22 cellular contexts compared by ENCODE assay signal in the genomic region with DNA sequence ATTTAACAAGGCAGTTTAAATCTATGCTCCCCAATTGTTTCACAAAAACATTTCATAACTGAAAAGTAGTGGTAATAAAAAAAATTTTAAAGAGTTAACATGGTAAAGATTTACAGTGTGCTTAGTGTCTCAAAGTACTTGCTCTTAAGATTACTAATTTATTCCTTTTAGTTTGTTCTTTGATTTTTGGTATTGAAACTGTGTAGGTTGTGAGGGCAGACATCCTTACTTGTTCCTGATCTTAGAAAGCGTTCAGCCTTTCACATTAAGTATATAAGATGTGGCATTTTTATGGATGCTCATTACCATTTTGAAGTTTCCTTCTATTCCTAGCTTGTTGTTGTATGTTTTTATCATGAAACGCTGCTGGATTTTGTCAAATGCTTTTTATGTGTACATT. TPM values are rescaled to one million over a fixed set of nuclear protein-coding genes. Genes with fewer than 3 reads are reported as not detected.
A peak's percentile ranks its signal among the peaks of the same experiment; 100 is the strongest.
DNase-seq lines count a peak whose midpoint lies in the region; ATAC-seq, FAIRE-seq and TF ChIP-seq lines count a peak whose summit lies in the region.
"Had no signal": no experiment of that assay in that cellular context is flagged by ENCODE, and none has a peak within 500 bp of the region (broad histone marks: within the 10 kb centered on the region; RNA-seq: fewer than 3 reads in every experiment).

No MANE protein-coding gene starts in this region.

- no peak for TF ChIP-seq EP300 in GM12878 (IDR thresholded peaks at IDR 0.05; ENCODE audit: borderline replicate concordance in 1 of 2, control insufficient read depth in 1 of 2, low read depth in 2 of 2, low read length in 2 of 2)

- peaks cover 2 to 9% of the 10 kb centered on the region in 2 experiments; a peak in 2 of 4 replicates for H3K36me3 ChIP-seq in GM12878 (ENCODE audit: control insufficient read depth in 2 of 2, insufficient read depth in 2 of 2, low read length in 1 of 2)
- H3K36me3 ChIP-seq: HAP-1 had no signal

- H3K27ac ChIP-seq in GM12878 (ENCODE audit: control insufficient read depth, insufficient read depth): no peak overlapping the region
- H3K27ac ChIP-seq: C4-2B, GM23248 had no signal

- no peaks in the 10 kb centered on the region for H3K27me3 Mint-ChIP-seq in activated CD4-positive, alpha-beta T cell treated with anti-CD3 and anti-CD28 coated beads for 36 hours
- H3K27me3 Mint-ChIP-seq in activated CD4-positive, alpha-beta T cell treated with anti-CD3 and anti-CD28 coated beads, Interleukin-2, amount 10 ng/mL, durations not matched to agents 7 days and 5 days: no peaks in the 10 kb centered on the region
- no peaks in the 10 kb centered on the region for H3K27me3 Mint-ChIP-seq in stimulated activated naive CD8-positive, alpha-beta T cell treated with anti-CD3 and anti-CD28 coated beads, Interleukin-15, amount 100 ng/mL, for 72 hours
- no peaks in the 10 kb centered on the region for H3K27me3 Mint-ChIP-seq in mesothelial cell of epicardium (ENCODE audit: low read depth)

- H3K27ac Mint-ChIP-seq in activated CD4-positive, alpha-beta T cell treated with anti-CD3 and anti-CD28 coated beads for 36 hours: no peak overlapping the region
- no peak overlapping the region for H3K27ac Mint-ChIP-seq in activated CD4-positive, alpha-beta T cell treated with anti-CD3 and anti-CD28 coated beads, Interleukin-2, amount 10 ng/mL, durations not matched to agents 7 days and 5 days
- H3K27ac Mint-ChIP-seq in stimulated activated naive CD8-positive, alpha-beta T cell treated with anti-CD3 and anti-CD28 coated beads, Interleukin-15, amount 100 ng/mL, for 72 hours: no peak overlapping the region
- H3K27ac Mint-ChIP-seq in mesothelial cell of epicardium: peak overlapping the region; percentile 45

- no peak overlapping the region for H3K4me2 ChIP-seq in GM12878 (ENCODE audit: control insufficient read depth, insufficient read depth)

- peaks cover 22% of the 10 kb centered on the region for H3K36me3 Mint-ChIP-seq in activated CD4-positive, alpha-beta T cell treated with anti-CD3 and anti-CD28 coated beads for 36 hours (ENCODE audit: low read depth)
- peaks cover 42% of the 10 kb centered on the region for H3K36me3 Mint-ChIP-seq in activated CD4-positive, alpha-beta T cell treated with anti-CD3 and anti-CD28 coated beads, Interleukin-2, amount 10 ng/mL, durations not matched to agents 7 days and 5 days (ENCODE audit: low read depth)
- peaks cover 26% of the 10 kb centered on the region for H3K36me3 Mint-ChIP-seq in mesothelial cell of epicardium

- H3K4me3 Mint-ChIP-seq in activated CD4-positive, alpha-beta T cell treated with anti-CD3 and anti-CD28 coated beads for 36 hours: no peak overlapping the region
- no peak overlapping the region for H3K4me3 Mint-ChIP-seq in activated CD4-positive, alpha-beta T cell treated with anti-CD3 and anti-CD28 coated beads, Interleukin-2, amount 10 ng/mL, durations not matched to agents 7 days and 5 days
- H3K4me3 Mint-ChIP-seq in stimulated activated naive CD8-positive, alpha-beta T cell treated with anti-CD3 and anti-CD28 coated beads, Interleukin-15, amount 100 ng/mL, for 72 hours: no peak overlapping the region
- H3K4me3 Mint-ChIP-seq in mesothelial cell of epicardium: no peak overlapping the region

- WGBS in GM12878 (ENCODE audit: insufficient coverage, insufficient replicate concordance, low lambda C conversion rate, missing lambda C conversion rate): 98% methylated on average over 2 of the region's 2 CpGs

- H3K4me1 ChIP-seq in GM12878 (ENCODE audit: control insufficient read depth, insufficient read depth, low read length): no peaks in the 10 kb centered on the region
- H3K4me1 ChIP-seq: HAP-1 had no signal

- POLR2A ChIA-PET in activated CD4-positive, alpha-beta T cell treated with anti-CD3 and anti-CD28 coated beads for 36 hours (lab: Charles Lee): no interaction called here
- POLR2A ChIA-PET in activated CD4-positive, alpha-beta T cell treated with anti-CD3 and anti-CD28 coated beads, Interleukin-2, amount 10 ng/mL, durations not matched to agents 7 days and 5 days (lab: Charles Lee): no interaction called here
- POLR2A ChIA-PET in GM12878 (lab: Charles Lee): no interaction called here

- DNase-seq in activated CD4-positive, alpha-beta T cell treated with anti-CD3 and anti-CD28 coated beads for 36 hours: no peak
- no peak for DNase-seq in activated CD4-positive, alpha-beta T cell treated with anti-CD3 and anti-CD28 coated beads, Interleukin-2, amount 10 ng/mL, durations not matched to agents 7 days and 5 days
- DNase-seq in stimulated activated naive CD8-positive, alpha-beta T cell treated with anti-CD3 and anti-CD28 coated beads, Interleukin-15, Interleukin-2, amounts not matched to agents 100 U/mL and 50 U/mL, for 24 hours: no peak
- no peak for DNase-seq in stimulated activated naive CD8-positive, alpha-beta T cell treated with anti-CD3 and anti-CD28 coated beads, Interleukin-15, amount 100 ng/mL, for 72 hours
- DNase-seq in GM12878 (ENCODE audit: low read depth, low spot score) (no peak), mesothelial cell of epicardium (ENCODE audit: low spot score in 2 of 2, unreplicated experiment in 2 of 2) (no peak), cerebellum (ENCODE audit: low spot score) (no peak), sciatic nerve (ENCODE audit: low spot score) (no peak)
- DNase-seq: 8988T, AML-193, DMS79, GM23248, KG1, NCI-H1092 treated with DMSO at 0.1 percent for 48 hours, NCI-H1436 treated with DMSO at 0.1 percent for 48 hours, NCI-H2029, NCI-H226, NCI-H510A treated with DMSO at 0.1 percent for 48 hours, NCI-H748 treated with DMSO at 0.1 percent for 48 hours had no signal

- peak; percentile 31 for FAIRE-seq in GM12878 (lab: Jason Lieb, UNC)

- BruUV-seq in GM12878 (replicated peaks; lab: Mats Ljungman, UMichigan): no TSS peak

- no peak for TF ChIP-seq RAD21 in GM12878 (IDR thresholded peaks at IDR 0.05; ENCODE audit: insufficient read depth, low read depth, low read length)

- RAD21 ChIA-PET in GM12878 (lab: Charles Lee; ENCODE audit: unreplicated experiment): no interaction called here

- SMC1A ChIA-PET in GM12878 (lab: Charles Lee; ENCODE audit: uncharacterized antibody, unreplicated experiment): no interaction called here

- peaks cover 32% of the 10 kb centered on the region for H3K4me1 Mint-ChIP-seq in activated CD4-positive, alpha-beta T cell treated with anti-CD3 and anti-CD28 coated beads for 36 hours
- peaks cover 3% of the 10 kb centered on the region for H3K4me1 Mint-ChIP-seq in activated CD4-positive, alpha-beta T cell treated with anti-CD3 and anti-CD28 coated beads, Interleukin-2, amount 10 ng/mL, durations not matched to agents 7 days and 5 days
- H3K4me1 Mint-ChIP-seq in stimulated activated naive CD8-positive, alpha-beta T cell treated with anti-CD3 and anti-CD28 coated beads, Interleukin-15, amount 100 ng/mL, for 72 hours: peaks cover 43% of the 10 kb centered on the region
- H3K4me1 Mint-ChIP-seq in mesothelial cell of epicardium: no peaks in the 10 kb centered on the region

- CTCF ChIA-PET in activated CD4-positive, alpha-beta T cell treated with anti-CD3 and anti-CD28 coated beads for 36 hours (lab: Charles Lee): no interaction called here
- CTCF ChIA-PET in activated CD4-positive, alpha-beta T cell treated with anti-CD3 and anti-CD28 coated beads, Interleukin-2, amount 10 ng/mL, durations not matched to agents 7 days and 5 days (lab: Charles Lee): interaction anchor here (0.6 kb wide), 1 partner anchor 18 kb away, joined by 3 read pairs; no protein-coding TSS in a partner anchor
- CTCF ChIA-PET in GM12878 (lab: Yijun Ruan, JAX): interaction anchor here (0.5 to 1.7 kb wide), 4 partner anchors 13 to 69 kb away, joined by 3 to 6 read pairs (median 4); no protein-coding TSS in a partner anchor

- H2AFZ ChIP-seq in GM12878 (ENCODE audit: control insufficient read depth, low read depth, low read length): no peak overlapping the region
- H2AFZ ChIP-seq: GM23248 had no signal

- no peak overlapping the region for H3K9ac ChIP-seq in GM12878 (ENCODE audit: control insufficient read depth, insufficient read depth, low read length)
- H3K9ac ChIP-seq: GM23248 had no signal

- TF ChIP-seq POLR2A in GM12878 (IDR thresholded peaks at IDR 0.05; ENCODE audit: low read depth, low read length): no peak

- no peak overlapping the region for H3K4me3 ChIP-seq in GM12878
- H3K4me3 ChIP-seq: GM23248, HAP-1 had no signal

- in situ Hi-C loops in GM12878 (cut with MboI): no loop called here

- intact Hi-C loops in activated CD4-positive, alpha-beta T cell treated with anti-CD3 and anti-CD28 coated beads for 36 hours (cut with DNase I, micrococcal nuclease): loop anchor here in 1 of 2 experiments (5.0 kb wide), 1 partner anchor 59 kb away; a partner anchor contains a TSS
- intact Hi-C loops in GM12878 (cut with micrococcal nuclease; ENCODE audit: unreplicated experiment): no loop called here
- intact Hi-C loops in sciatic nerve (cut with DNase I): no loop called here

- peak; percentile 74 for ATAC-seq in activated CD4-positive, alpha-beta T cell treated with anti-CD3 and anti-CD28 coated beads for 36 hours
- peak; percentile 61 for ATAC-seq in stimulated activated naive CD8-positive, alpha-beta T cell treated with anti-CD3 and anti-CD28 coated beads, Interleukin-15, Interleukin-2, amounts not matched to agents 100 U/mL and 50 U/mL, for 24 hours
- no peak for ATAC-seq in stimulated activated naive CD8-positive, alpha-beta T cell treated with anti-CD3 and anti-CD28 coated beads, Interleukin-15, amount 100 ng/mL, for 72 hours
- no peak for ATAC-seq in GM12878
- ATAC-seq in sciatic nerve: no peak
- ATAC-seq: Panc1 had no signal

- no peaks in the 10 kb centered on the region for H4K20me1 ChIP-seq in GM12878 (ENCODE audit: control insufficient read depth, insufficient read depth)

- no peaks in the 10 kb centered on the region; the same call in 2 of the 3 replicates for H3K9me3 ChIP-seq in GM12878 (replicated peaks; ENCODE audit: control insufficient read depth, insufficient read depth, low read length)
- H3K9me3 ChIP-seq: HAP-1 had no signal

- no peaks in the 10 kb centered on the region; the same call in none of the 2 replicates for H3K79me2 ChIP-seq in GM12878 (ENCODE audit: control insufficient read depth, insufficient read depth, low read length)

- H3K27me3 ChIP-seq in GM12878 (replicated peaks in 1 of 2; ENCODE audit: control insufficient read depth in 2 of 2, insufficient read depth in 2 of 2, low read length in 1 of 2): no peaks in the 10 kb centered on the region

- H3K9me3 Mint-ChIP-seq in activated CD4-positive, alpha-beta T cell treated with anti-CD3 and anti-CD28 coated beads for 36 hours (ENCODE audit: low read depth): peaks cover 1% of the 10 kb centered on the region
- H3K9me3 Mint-ChIP-seq in activated CD4-positive, alpha-beta T cell treated with anti-CD3 and anti-CD28 coated beads, Interleukin-2, amount 10 ng/mL, durations not matched to agents 7 days and 5 days: no peaks in the 10 kb centered on the region
- no peaks in the 10 kb centered on the region for H3K9me3 Mint-ChIP-seq in stimulated activated naive CD8-positive, alpha-beta T cell treated with anti-CD3 and anti-CD28 coated beads, Interleukin-15, amount 100 ng/mL, for 72 hours
- no peaks in the 10 kb centered on the region for H3K9me3 Mint-ChIP-seq in mesothelial cell of epicardium

- no peak for TF ChIP-seq CTCF in GM12878 (IDR thresholded peaks at IDR 0.05 in 2 of 3, conservative IDR thresholded peaks at IDR 0.05 in 1 of 3; ENCODE audit: control insufficient read depth in 2 of 3, extremely low read depth in 1 of 3, insufficient read depth in 1 of 3, low read depth in 3 of 3, low read length in 3 of 3)
- TF ChIP-seq CTCF in mesothelial cell of epicardium (IDR thresholded peaks at IDR 0.05; ENCODE audit: unreplicated experiment): no peak

RNA-seq across cellular contexts. Expression of a gene that starts 32.9 kb away (rescaled TPM):
- total RNA-seq in activated CD4-positive, alpha-beta T cell treated with anti-CD3 and anti-CD28 coated beads for 36 hours: 10 to 100 TPM; 57.9 to 58.9 TPM
- 10 to 100 TPM; 82.1 to 83.8 TPM for total RNA-seq in activated CD4-positive, alpha-beta T cell treated with anti-CD3 and anti-CD28 coated beads, Interleukin-2, amount 10 ng/mL, durations not matched to agents 7 days and 5 days
- total RNA-seq in GM12878 (2013; cell fraction: nucleolus; rRNA removed): 50.6 and 58.6 TPM in 2 replicates
- total RNA-seq in GM12878 (2014; rRNA removed) (23.9 and 27.7 TPM in 2 replicates), GM12878 (2014; rRNA removed; fragmentation: Illumina TruSeq; extraction: Trizol) (27.7 and 27.9 TPM in 2 replicates), GM12878 (2021) (41.7 and 47.4 TPM in 2 replicates), mesothelial cell of epicardium (66.3 to 74.8 TPM (median 68.4 TPM) in 3 replicates), cerebellum (163 TPM), sciatic nerve (157 TPM)
- 22.3 TPM for polyA plus RNA-seq in GM12878 (2011; ENCODE audit: low read depth)
- polyA plus RNA-seq in GM12878 (2011; rRNA removed) (107 and 148 TPM in 2 replicates), GM12878 (2014; fragmentation: Illumina TruSeq; extraction: Trizol) (40.3 and 53.0 TPM in 2 replicates), GM12878 (2014; fragmentation: Nextera tagmentation; extraction: Ambion mirVana) (10 to 100 TPM in 1 of 2 experiments, 1 to 10 TPM in 1; 9.8 to 10.9 TPM), GM12878 (2014; rRNA removed) (25.9 and 29.8 TPM in 2 replicates), GM12878 (2016; fragmentation: Nextera tagmentation; extraction: Ambion mirVana) (10 to 100 TPM; 48.4 to 50.0 TPM)
- 28.7 and 29.5 TPM in 2 replicates for polyA plus RNA-seq in GM12878 (2011; cell fraction: cytosol; rRNA removed)
- 25.9 and 31.9 TPM in 2 replicates for polyA plus RNA-seq in GM12878 (2011; cell fraction: nucleus; rRNA removed)
- 30.5 and 36.3 TPM in 2 replicates for polyA plus RNA-seq in GM12878 (2012)
- 64.9 and 149 TPM in 2 replicates for polyA minus RNA-seq in GM12878 (2011; rRNA and poly(A)+ RNA removed)
- polyA minus RNA-seq in GM12878 (2011; cell fraction: cytosol; rRNA and poly(A)+ RNA removed): 27.6 and 44.8 TPM in 2 replicates
- polyA minus RNA-seq in GM12878 (2011; cell fraction: nucleus; rRNA and poly(A)+ RNA removed): 11.8 and 16.6 TPM in 2 replicates

RNA-seq across cellular contexts. Expression of a gene that starts 59.7 kb away (rescaled TPM):
- total RNA-seq in activated CD4-positive, alpha-beta T cell treated with anti-CD3 and anti-CD28 coated beads for 36 hours: 10 to 100 TPM; 48.5 to 52.0 TPM
- 10 to 100 TPM; 50.5 to 50.9 TPM for total RNA-seq in activated CD4-positive, alpha-beta T cell treated with anti-CD3 and anti-CD28 coated beads, Interleukin-2, amount 10 ng/mL, durations not matched to agents 7 days and 5 days
- total RNA-seq in GM12878 (2013; cell fraction: nucleolus; rRNA removed): 22.1 and 22.6 TPM in 2 replicates
- total RNA-seq in GM12878 (2014; rRNA removed) (63.1 and 79.3 TPM in 2 replicates), GM12878 (2014; rRNA removed; fragmentation: Illumina TruSeq; extraction: Trizol) (67.7 and 74.5 TPM in 2 replicates), GM12878 (2021) (42.2 and 50.6 TPM in 2 replicates), mesothelial cell of epicardium (25.2 to 29.3 TPM (median 27.0 TPM) in 3 replicates), cerebellum (18.0 TPM), sciatic nerve (30.4 TPM)
- 31.7 TPM for polyA plus RNA-seq in GM12878 (2011; ENCODE audit: low read depth)
- polyA plus RNA-seq in GM12878 (2011; rRNA removed) (92.4 and 101 TPM in 2 replicates), GM12878 (2014; fragmentation: Illumina TruSeq; extraction: Trizol) (46.7 and 47.1 TPM in 2 replicates), GM12878 (2014; fragmentation: Nextera tagmentation; extraction: Ambion mirVana) (100 to 1,000 TPM; 149 to 159 TPM), GM12878 (2014; rRNA removed) (51.5 and 56.4 TPM in 2 replicates), GM12878 (2016; fragmentation: Nextera tagmentation; extraction: Ambion mirVana) (100 to 1,000 TPM; 110 to 113 TPM)
- 42.4 and 51.5 TPM in 2 replicates for polyA plus RNA-seq in GM12878 (2011; cell fraction: cytosol; rRNA removed)
- polyA plus RNA-seq in GM12878 (2011; cell fraction: nucleus; rRNA removed): 27.3 and 29.6 TPM in 2 replicates
- 48.1 and 51.2 TPM in 2 replicates for polyA plus RNA-seq in GM12878 (2012)
- polyA minus RNA-seq in GM12878 (2011; rRNA and poly(A)+ RNA removed): 27.0 and 29.2 TPM in 2 replicates
- 8.8 and 15.2 TPM in 2 replicates for polyA minus RNA-seq in GM12878 (2011; cell fraction: cytosol; rRNA and poly(A)+ RNA removed)
- 8.3 and 12.7 TPM in 2 replicates for polyA minus RNA-seq in GM12878 (2011; cell fraction: nucleus; rRNA and poly(A)+ RNA removed)

Comparison
In these comparisons a context has a peak if more than half of its experiments do, and no peak if none do; other contexts are left out.
1. ATAC-seq: peak in activated CD4-positive, alpha-beta T cell treated with anti-CD3 and anti-CD28 coated beads for 36 hours (single experiment) and stimulated activated naive CD8-positive, alpha-beta T cell treated with anti-CD3 and anti-CD28 coated beads, Interleukin-15, Interleukin-2, amounts not matched to agents 100 U/mL and 50 U/mL, for 24 hours (single experiment); none in stimulated activated naive CD8-positive, alpha-beta T cell treated with anti-CD3 and anti-CD28 coated beads, Interleukin-15, amount 100 ng/mL, for 72 hours (single experiment), GM12878 (single experiment) and sciatic nerve (single experiment).